ENCODE assay signal across 1 cellular context in the genomic region with DNA sequence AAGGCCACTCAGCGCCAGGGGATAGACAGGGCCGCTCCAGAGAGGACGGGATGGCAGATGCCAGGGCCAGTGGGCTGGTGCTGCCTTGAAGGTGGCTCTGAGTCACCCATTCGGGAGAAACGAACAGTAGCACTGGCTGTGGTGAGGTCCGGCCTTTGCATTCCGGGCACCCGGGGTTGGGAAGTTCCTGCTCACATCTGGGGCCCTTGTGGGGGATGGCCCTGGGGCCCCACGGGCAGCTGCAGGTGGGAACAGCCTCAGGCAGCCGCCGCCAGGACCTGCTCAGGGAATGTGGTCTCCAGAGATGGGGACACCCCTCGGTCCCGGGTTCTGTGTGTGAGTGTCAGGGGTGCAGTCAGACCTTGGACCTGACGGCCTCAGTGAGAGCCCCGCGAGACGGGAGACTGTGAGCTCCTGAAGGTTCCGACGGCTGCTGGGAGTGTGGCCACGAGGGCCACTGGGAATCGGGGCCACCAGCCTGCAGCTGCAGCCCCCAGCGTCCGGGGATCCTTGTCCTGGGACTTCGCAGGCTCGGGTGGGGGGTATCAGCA.
A peak's percentile ranks its signal among the peaks of the same experiment; 100 is the strongest.
TF ChIP-seq lines count a peak whose summit lies in the region.

No MANE protein-coding gene starts in this region.

TF ChIP-seq in K562, 482 proteins besides CTCF, POLR2A, EP300 and RAD21 (continued from another document):
- TF ChIP-seq, protein P1, sequence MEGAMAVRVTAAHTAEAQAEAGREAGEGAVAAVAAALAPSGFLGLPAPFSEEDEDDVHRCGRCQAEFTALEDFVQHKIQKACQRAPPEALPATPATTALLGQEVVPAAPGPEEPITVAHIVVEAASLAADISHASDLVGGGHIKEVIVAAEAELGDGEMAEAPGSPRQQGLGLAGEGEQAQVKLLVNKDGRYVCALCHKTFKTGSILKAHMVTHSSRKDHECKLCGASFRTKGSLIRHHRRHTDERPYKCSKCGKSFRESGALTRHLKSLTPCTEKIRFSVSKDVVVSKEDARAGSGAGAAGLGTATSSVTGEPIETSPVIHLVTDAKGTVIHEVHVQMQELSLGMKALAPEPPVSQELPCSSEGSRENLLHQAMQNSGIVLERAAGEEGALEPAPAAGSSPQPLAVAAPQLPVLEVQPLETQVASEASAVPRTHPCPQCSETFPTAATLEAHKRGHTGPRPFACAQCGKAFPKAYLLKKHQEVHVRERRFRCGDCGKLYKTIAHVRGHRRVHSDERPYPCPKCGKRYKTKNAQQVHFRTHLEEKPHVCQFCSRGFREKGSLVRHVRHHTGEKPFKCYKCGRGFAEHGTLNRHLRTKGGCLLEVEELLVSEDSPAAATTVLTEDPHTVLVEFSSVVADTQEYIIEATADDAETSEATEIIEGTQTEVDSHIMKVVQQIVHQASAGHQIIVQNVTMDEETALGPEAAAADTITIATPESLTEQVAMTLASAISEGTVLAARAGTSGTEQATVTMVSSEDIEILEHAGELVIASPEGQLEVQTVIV (CRISPR knock-in tag; IDR thresholded peaks at IDR 0.05; ENCODE audit: borderline replicate concordance), result no peak
- no peak for TF ChIP-seq NCOA6 (IDR thresholded peaks at IDR 0.05)
- TF ChIP-seq CBFB (CRISPR knock-in tag; IDR thresholded peaks at IDR 0.05), result no peak
- no peak for TF ChIP-seq PTBP1 (IDR thresholded peaks at IDR 0.05; ENCODE audit: low read depth, low read length)
- no peak for TF ChIP-seq ZNF253 (CRISPR knock-in tag; conservative IDR thresholded peaks at IDR 0.05)
- no peak for TF ChIP-seq ILF3 (IDR thresholded peaks at IDR 0.05; ENCODE audit: borderline replicate concordance)
- no peak for TF ChIP-seq ADNP (tag; IDR thresholded peaks at IDR 0.05)
- TF ChIP-seq, protein P2, sequence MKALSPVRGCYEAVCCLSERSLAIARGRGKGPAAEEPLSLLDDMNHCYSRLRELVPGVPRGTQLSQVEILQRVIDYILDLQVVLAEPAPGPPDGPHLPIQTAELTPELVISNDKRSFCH (CRISPR knock-in tag; IDR thresholded peaks at IDR 0.05), result no peak
- TF ChIP-seq, protein P2 (tag; IDR thresholded peaks at IDR 0.05), result no peak
- TF ChIP-seq MTA2 (IDR thresholded peaks at IDR 0.05; ENCODE audit: low read depth), result no peak
- TF ChIP-seq SMAD4 (CRISPR knock-in tag; conservative IDR thresholded peaks at IDR 0.05), result no peak
- TF ChIP-seq, protein P3, sequence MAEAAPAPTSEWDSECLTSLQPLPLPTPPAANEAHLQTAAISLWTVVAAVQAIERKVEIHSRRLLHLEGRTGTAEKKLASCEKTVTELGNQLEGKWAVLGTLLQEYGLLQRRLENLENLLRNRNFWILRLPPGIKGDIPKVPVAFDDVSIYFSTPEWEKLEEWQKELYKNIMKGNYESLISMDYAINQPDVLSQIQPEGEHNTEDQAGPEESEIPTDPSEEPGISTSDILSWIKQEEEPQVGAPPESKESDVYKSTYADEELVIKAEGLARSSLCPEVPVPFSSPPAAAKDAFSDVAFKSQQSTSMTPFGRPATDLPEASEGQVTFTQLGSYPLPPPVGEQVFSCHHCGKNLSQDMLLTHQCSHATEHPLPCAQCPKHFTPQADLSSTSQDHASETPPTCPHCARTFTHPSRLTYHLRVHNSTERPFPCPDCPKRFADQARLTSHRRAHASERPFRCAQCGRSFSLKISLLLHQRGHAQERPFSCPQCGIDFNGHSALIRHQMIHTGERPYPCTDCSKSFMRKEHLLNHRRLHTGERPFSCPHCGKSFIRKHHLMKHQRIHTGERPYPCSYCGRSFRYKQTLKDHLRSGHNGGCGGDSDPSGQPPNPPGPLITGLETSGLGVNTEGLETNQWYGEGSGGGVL (CRISPR knock-in tag; IDR thresholded peaks at IDR 0.05), result no peak
- peak; percentile 55; the same call in 1 of the 2 replicates for TF ChIP-seq ZNF232 (CRISPR knock-in tag; IDR thresholded peaks at IDR 0.05)
- no peak for TF ChIP-seq HOXB6 (CRISPR knock-in tag; IDR thresholded peaks at IDR 0.05; ENCODE audit: borderline replicate concordance)
- no peak for TF ChIP-seq SMARCB1 (IDR thresholded peaks at IDR 0.05; ENCODE audit: insufficient read length, low read depth)
- TF ChIP-seq ZNF583 (CRISPR knock-in tag; IDR thresholded peaks at IDR 0.05), result no peak
- no peak for TF ChIP-seq TAF1 (IDR thresholded peaks at IDR 0.05; ENCODE audit: control insufficient read depth, extremely low read depth, insufficient read depth, low read length, severe bottlenecking)
- TF ChIP-seq HDGF (IDR thresholded peaks at IDR 0.05), result no peak; the same call in 1 of the 2 replicates
- peak in 1 of 2 experiments; percentile 35; a peak in 2 of 4 replicates for TF ChIP-seq UBTF (IDR thresholded peaks at IDR 0.05; ENCODE audit: borderline replicate concordance in 1 of 2, low read depth in 2 of 2, low read length in 2 of 2)
- 0 out of 2 replicates have a peak, but pooled peaks have one; percentile 9 for TF ChIP-seq ERF (CRISPR knock-in tag; IDR thresholded peaks at IDR 0.05)
